Comparison of ENCODE assay signal across 11 cellular contexts in genomic region chr1:176512966-176513365, GRCh38.
"Had no signal": no experiment of that assay in that cellular context is flagged by ENCODE, and none has a peak within 500 bp of the region (broad histone marks: within the 10 kb centered on the region; RNA-seq: fewer than 3 reads in every experiment).

No MANE protein-coding gene starts in this region.

- H3K4me3 ChIP-seq: GM23248, GM23338, HAP-1 had no signal

- H3K36me3 ChIP-seq: HAP-1 had no signal

- H3K9ac ChIP-seq: GM23248 had no signal

- H3K4me2 ChIP-seq: GM23338 had no signal

- H3K9me3 ChIP-seq: HAP-1 had no signal

- H2AFZ ChIP-seq: GM23248, GM23338 had no signal

- H3K4me3 Mint-ChIP-seq: GM23338, H9, HFFc6 had no signal

- FAIRE-seq: H1, H54 had no signal

- H3K4me1 ChIP-seq: HAP-1 had no signal

- ATAC-seq: GM23338, HCT116 had no signal

- DNase-seq: GM23248, GOT3, H7, H9, HCEC 1CT, HFFc6 had no signal

- H3K27ac Mint-ChIP-seq: GM23338, H9, HFFc6 had no signal

- H3K9me3 Mint-ChIP-seq: GM23338, H9 had no signal

- H3K27ac ChIP-seq: GM23248 had no signal
